Comparison of ENCODE assay signal across 11 cellular contexts in the genomic region with DNA sequence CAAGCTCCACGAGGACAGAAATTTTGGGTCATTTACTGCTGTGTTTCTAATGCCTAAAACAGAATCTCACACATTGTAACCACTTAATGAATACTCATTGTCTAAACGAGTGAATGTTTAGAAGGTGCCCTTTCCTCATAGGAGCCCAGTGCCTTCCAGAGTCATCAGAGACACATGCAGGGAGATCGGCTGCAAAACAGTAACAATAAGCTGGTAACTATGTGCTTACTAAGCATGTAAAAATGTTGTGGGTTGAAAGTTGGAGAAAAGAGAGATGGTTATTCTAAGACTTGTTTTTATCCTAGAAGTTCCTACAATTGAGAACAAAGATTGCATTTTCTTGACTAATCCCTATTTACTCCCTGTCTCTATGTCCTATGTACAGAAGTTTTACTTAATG. TPM values are rescaled to one million over a fixed set of nuclear protein-coding genes. Genes with fewer than 3 reads are reported as not detected.
DNase-seq lines count a peak whose midpoint lies in the region; TF ChIP-seq lines count a peak whose summit lies in the region.
"Had no signal": no experiment of that assay in that cellular context is flagged by ENCODE, and none has a peak within 500 bp of the region (broad histone marks: within the 10 kb centered on the region; RNA-seq: fewer than 3 reads in every experiment).

No MANE protein-coding gene starts in this region.

- no peaks in the 10 kb centered on the region for H3K36me3 ChIP-seq in esophagus squamous epithelium

- WGBS in esophagus squamous epithelium, 2 donors, result 36 to 39% methylated on average over 3 of the region's 3 CpGs

- H3K9me3 ChIP-seq in esophagus squamous epithelium, result no peaks in the 10 kb centered on the region

- H3K27me3 ChIP-seq in esophagus squamous epithelium, result no peaks in the 10 kb centered on the region

- DNase-seq in AG08395 (ENCODE audit: low spot score), result peak; percentile 85
- DNase-seq in HCEC 1CT, result peak; percentile 65
- peak; percentile 76 for DNase-seq in amniotic epithelial cell (ENCODE audit: low read depth)
- DNase-seq in kidney glomerular epithelial cell (lab: John Stamatoyannopoulos, UW), result peak; percentile 82
- no peak for DNase-seq in esophagus squamous epithelium (lab: John Stamatoyannopoulos, UW)
- DNase-seq in NCI-H2171 treated with DMSO at 0.1 percent for 48 hours (lab: John Stamatoyannopoulos, UW), result no peak
- DNase-seq in NCI-H226, result no peak
- DNase-seq in DMS153 (lab: John Stamatoyannopoulos, UW), result no peak
- DNase-seq: NCI-H1417 treated with DMSO at 0.1 percent for 48 hours, posterior cingulate gyrus had no signal

- no peak overlapping the region for H3K4me3 ChIP-seq in esophagus squamous epithelium
- H3K4me3 ChIP-seq: coronary artery had no signal

- TF ChIP-seq POLR2A in esophagus squamous epithelium (IDR thresholded peaks at IDR 0.05), result no peak

- H3K4me1 ChIP-seq in esophagus squamous epithelium, result no peaks in the 10 kb centered on the region

- intact Hi-C loops in esophagus squamous epithelium (cut with DNase I), result no loop called here

- H3K27ac ChIP-seq in esophagus squamous epithelium, result no peak overlapping the region
- H3K27ac ChIP-seq: coronary artery had no signal

- TF ChIP-seq CTCF in esophagus squamous epithelium (IDR thresholded peaks at IDR 0.05), result no peak

RNA-seq across cellular contexts. Expression of a gene that starts 7.4 kb away (rescaled TPM):
- total RNA-seq in esophagus squamous epithelium, result 1 to 10 TPM in 2 of 4 donors, under 1 TPM in 1, not detected in 1; 0.31 to 6.7 (median 2.0) TPM

RNA-seq across cellular contexts. Expression of a gene that starts 42.6 kb away (rescaled TPM):
- not detected for total RNA-seq in esophagus squamous epithelium

Comparison
In these comparisons a context has a peak if more than half of its experiments do, and no peak if none do; other contexts are left out.
1. DNase-seq: peak in AG08395 (single experiment), HCEC 1CT (single experiment), amniotic epithelial cell (single experiment) and kidney glomerular epithelial cell (single experiment); none in esophagus squamous epithelium (single experiment), NCI-H2171 treated with DMSO at 0.1 percent for 48 hours (single experiment), NCI-H226 (single experiment) and DMS153 (single experiment).